13 cellular contexts compared by ENCODE assay signal in genomic region chr17:1125775-1126120, GRCh38.
"Had no signal": no experiment of that assay in that cellular context is flagged by ENCODE, and none has a peak within 500 bp of the region (broad histone marks: within the 10 kb centered on the region; RNA-seq: fewer than 3 reads in every experiment).

No MANE protein-coding gene starts in this region.

- DNase-seq: activated CD4-positive, alpha-beta T cell treated with anti-CD3 and anti-CD28 coated beads, Interleukin-2, amount 50 U/mL, for 4 hours; activated naive CD4-positive, alpha-beta T cell treated with Interleukin-2 at 50 U/mL for 16 hours; activated T-cell treated with anti-CD3 and anti-CD28 coated beads for 4 hours; aorta; colonic mucosa; esophagus squamous epithelium; foreskin fibroblast; pancreas; stimulated activated CD4-positive, alpha-beta T cell treated with anti-CD3 and anti-CD28 coated beads, Interleukin-2, amount 100 ng/mL, for 48 hours had no signal

- H3K9ac ChIP-seq: neural progenitor cell had no signal

- H3K4me3 ChIP-seq: cardiac muscle cell, colonic mucosa, esophagus squamous epithelium, neural progenitor cell, pancreas, tibial nerve had no signal

- H2AFZ ChIP-seq: neural progenitor cell had no signal

- H3K27ac ChIP-seq: cardiac muscle cell, colonic mucosa, esophagus squamous epithelium, neural progenitor cell, pancreas, tibial nerve had no signal

- H3K4me2 ChIP-seq: neural progenitor cell had no signal

- H3K36me3 ChIP-seq: cardiac muscle cell, colonic mucosa, esophagus squamous epithelium, neural progenitor cell, pancreas, tibial nerve had no signal

- H3K9me3 ChIP-seq: colonic mucosa, esophagus squamous epithelium, pancreas, tibial nerve had no signal

- ATAC-seq: activated CD4-positive, CD25-positive, alpha-beta regulatory T cell treated with anti-CD3 and anti-CD28 coated beads, Interleukin-2, amount 50 U/mL, for 24 hours; pancreas had no signal

- H3K27me3 ChIP-seq: cardiac muscle cell, colonic mucosa, neural progenitor cell, pancreas had no signal
